Comparison of ENCODE assay signal across 9 cellular contexts in genomic region chr7:1665721-1666250, GRCh38. TPM values are rescaled to one million over a fixed set of nuclear protein-coding genes. Genes with fewer than 3 reads are reported as not detected.
DNase-seq lines count a peak whose midpoint lies in the region; ATAC-seq lines count a peak whose summit lies in the region.
"Had no signal": no experiment of that assay in that cellular context is flagged by ENCODE, and none has a peak within 500 bp of the region (broad histone marks: within the 10 kb centered on the region; RNA-seq: fewer than 3 reads in every experiment).

No MANE protein-coding gene starts in this region.

- H3K36me3 ChIP-seq in SJCRH30 (no peaks in the 10 kb centered on the region), skeletal muscle satellite cell (ENCODE audit: insufficient read depth, low read length) (no peaks in the 10 kb centered on the region)

- no peak overlapping the region for H3K27ac Mint-ChIP-seq in activated T-helper 2 cell treated with anti-CD3 and anti-CD28 coated beads, Interferon-gamma antibody, Interleukin-2, Interleukin-4, amounts not matched to agents 10 μg/mL and 5 μg/mL and 100 μg/mL, durations not matched to agents 14 hours and 24 hours and 36 hours
- H3K27ac Mint-ChIP-seq: CD8-positive, alpha-beta memory T cell had no signal

- peak; percentile 28 for ATAC-seq in Right ventricle myocardium superior (ENCODE audit: poor library complexity)
- no peak for ATAC-seq in HG03097 (IDR thresholded peaks at IDR 0.05; ENCODE audit: low FRiP score, unreplicated experiment)

- intact Hi-C loops in Right ventricle myocardium superior (cut with DNase I): no loop called here
- intact Hi-C loops in activated T-helper 2 cell treated with anti-CD3 and anti-CD28 coated beads, Interferon-gamma antibody, Interleukin-2, Interleukin-4, amounts not matched to agents 10 μg/mL and 5 μg/mL and 100 μg/mL, durations not matched to agents 14 hours and 24 hours and 36 hours (cut with micrococcal nuclease): loop anchor here (5.0 to 10.0 kb wide), 3 partner anchors 259 to 679 kb away; no protein-coding TSS in a partner anchor

- H3K9ac ChIP-seq in skeletal muscle satellite cell (ENCODE audit: low read depth, low read length): no peak overlapping the region

- H3K27me3 ChIP-seq in SJCRH30 (no peaks in the 10 kb centered on the region), skeletal muscle satellite cell (ENCODE audit: control insufficient read depth, insufficient read depth, low read length) (peaks cover 63% of the 10 kb centered on the region)

- H3K4me3 ChIP-seq in SJCRH30 (peak overlapping the region; percentile 32), skeletal muscle satellite cell (ENCODE audit: low read length) (peak overlapping the region; percentile 56)

- no peaks in the 10 kb centered on the region for H3K36me3 Mint-ChIP-seq in activated T-helper 2 cell treated with anti-CD3 and anti-CD28 coated beads, Interferon-gamma antibody, Interleukin-2, Interleukin-4, amounts not matched to agents 10 μg/mL and 5 μg/mL and 100 μg/mL, durations not matched to agents 14 hours and 24 hours and 36 hours (ENCODE audit: low read depth)
- H3K36me3 Mint-ChIP-seq: CD8-positive, alpha-beta memory T cell had no signal

- H3K4me2 ChIP-seq in skeletal muscle satellite cell (ENCODE audit: low read length): peak overlapping the region; percentile 74

- no peak overlapping the region for H3K4me3 Mint-ChIP-seq in activated T-helper 2 cell treated with anti-CD3 and anti-CD28 coated beads, Interferon-gamma antibody, Interleukin-2, Interleukin-4, amounts not matched to agents 10 μg/mL and 5 μg/mL and 100 μg/mL, durations not matched to agents 14 hours and 24 hours and 36 hours (ENCODE audit: low read depth)

- no peaks in the 10 kb centered on the region for H3K9me3 Mint-ChIP-seq in activated T-helper 2 cell treated with anti-CD3 and anti-CD28 coated beads, Interferon-gamma antibody, Interleukin-2, Interleukin-4, amounts not matched to agents 10 μg/mL and 5 μg/mL and 100 μg/mL, durations not matched to agents 14 hours and 24 hours and 36 hours

- H3K9me3 ChIP-seq in SJCRH30 (replicated peaks) (no peaks in the 10 kb centered on the region), skeletal muscle satellite cell (replicated peaks; ENCODE audit: low read length) (no peaks in the 10 kb centered on the region)

- no peak overlapping the region for H3K27ac ChIP-seq in SJCRH30

- H3K4me1 ChIP-seq in SJCRH30 (no peaks in the 10 kb centered on the region), skeletal muscle satellite cell (ENCODE audit: control insufficient read depth, insufficient read depth, low read length) (peaks cover 8% of the 10 kb centered on the region)

- no peaks in the 10 kb centered on the region for H3K4me1 Mint-ChIP-seq in activated T-helper 2 cell treated with anti-CD3 and anti-CD28 coated beads, Interferon-gamma antibody, Interleukin-2, Interleukin-4, amounts not matched to agents 10 μg/mL and 5 μg/mL and 100 μg/mL, durations not matched to agents 14 hours and 24 hours and 36 hours (ENCODE audit: low read depth)

- peaks cover 41% of the 10 kb centered on the region for H3K27me3 Mint-ChIP-seq in activated T-helper 2 cell treated with anti-CD3 and anti-CD28 coated beads, Interferon-gamma antibody, Interleukin-2, Interleukin-4, amounts not matched to agents 10 μg/mL and 5 μg/mL and 100 μg/mL, durations not matched to agents 14 hours and 24 hours and 36 hours (ENCODE audit: low read depth)

- DNase-seq in NCI-H2171 (lab: John Stamatoyannopoulos, UW): peak; percentile 34
- no peak for DNase-seq in NCI-H2171 treated with DMSO at 0.1 percent for 48 hours (lab: John Stamatoyannopoulos, UW)
- no peak for DNase-seq in SJCRH30
- peak; percentile 66 for DNase-seq in Right ventricle myocardium superior
- no peak for DNase-seq in foreskin melanocyte
- DNase-seq in activated T-helper 2 cell treated with anti-CD3 and anti-CD28 coated beads, Interferon-gamma antibody, Interleukin-2, Interleukin-4, amounts not matched to agents 10 μg/mL and 5 μg/mL and 100 μg/mL, durations not matched to agents 14 hours and 24 hours and 36 hours (ENCODE audit: low spot score): no peak

RNA-seq across cellular contexts. Expression of gene ELFN1, which starts 4.3 kb away (rescaled TPM):
- 1.3 and 1.7 TPM in 2 replicates for total RNA-seq in SJCRH30 (2014; rRNA removed; shearing (Covaris generic))
- total RNA-seq in Right ventricle myocardium superior: 10.8 TPM
- 0.76 and 2.2 TPM in 2 replicates for total RNA-seq in skeletal muscle satellite cell (2012; rRNA removed)
- total RNA-seq in activated T-helper 2 cell treated with anti-CD3 and anti-CD28 coated beads, Interferon-gamma antibody, Interleukin-2, Interleukin-4, amounts not matched to agents 10 μg/mL and 5 μg/mL and 100 μg/mL, durations not matched to agents 14 hours and 24 hours and 36 hours: not detected in 2 replicates

Comparison
In these comparisons a context has a peak if more than half of its experiments do, and no peak if none do; other contexts are left out.
1. DNase-seq: peak in NCI-H2171 (single experiment) and Right ventricle myocardium superior (single experiment); none in NCI-H2171 treated with DMSO at 0.1 percent for 48 hours (single experiment), SJCRH30 (0 of 2), foreskin melanocyte (single experiment) and activated T-helper 2 cell treated with anti-CD3 and anti-CD28 coated beads, Interferon-gamma antibody, Interleukin-2, Interleukin-4, amounts not matched to agents 10 μg/mL and 5 μg/mL and 100 μg/mL, durations not matched to agents 14 hours and 24 hours and 36 hours (single experiment).